ENCODE assay signal across 8 cellular contexts in the genomic region with DNA sequence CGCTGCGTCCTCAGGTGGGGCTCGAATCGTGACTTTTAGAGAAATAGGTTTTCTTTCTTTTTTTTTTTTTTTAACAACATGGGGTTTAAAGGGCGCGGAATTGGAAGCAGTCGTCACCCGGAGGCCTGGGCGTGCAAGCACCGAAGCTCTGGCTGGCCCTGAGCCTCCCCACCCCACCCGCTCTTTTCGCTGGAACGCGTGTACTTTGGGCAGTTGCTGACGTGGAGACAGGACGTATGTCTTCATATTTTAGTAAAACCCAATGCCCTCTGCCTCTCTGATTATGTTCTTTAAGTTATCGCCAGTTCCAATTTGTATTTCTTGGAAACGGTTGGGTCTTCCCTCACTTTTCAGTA. TPM values are rescaled to one million over a fixed set of nuclear protein-coding genes. Genes with fewer than 3 reads are reported as not detected.
DNase-seq lines count a peak whose midpoint lies in the region; ATAC-seq and TF ChIP-seq lines count a peak whose summit lies in the region.

No MANE protein-coding gene starts in this region.

- peaks cover 12% of the 10 kb centered on the region for H3K4me1 Mint-ChIP-seq in stimulated activated effector memory CD8-positive, alpha-beta T cell treated with anti-CD3 and anti-CD28 coated beads, Interleukin-12 subunit alpha, Interleukin-12 subunit beta, amount 100 ng/mL, for 72 hours

- H3K27ac ChIP-seq in RWPE1 (peak overlapping the region; percentile 96), cingulate gyrus (ENCODE audit: low read depth, low read length) (peak overlapping the region; percentile 65), right lobe of liver (peak overlapping the region; percentile 90 to 92 (median 91))

- no peaks in the 10 kb centered on the region for H3K9me3 ChIP-seq in right lobe of liver

- peaks cover 0 to 11% (median 0%) of the 10 kb centered on the region in 4 donors for H3K4me1 ChIP-seq in right lobe of liver

- TF ChIP-seq CTCF in RWPE1 (conservative IDR thresholded peaks at IDR 0.05; ENCODE audit: low read depth): no peak
- TF ChIP-seq CTCF in right lobe of liver (IDR thresholded peaks at IDR 0.05): no peak

- H3K27me3 ChIP-seq in right lobe of liver: no peaks in the 10 kb centered on the region

- peak; percentile 17 for ATAC-seq in HG03045 (IDR thresholded peaks at IDR 0.05; ENCODE audit: unreplicated experiment)
- peak; percentile 55 to 62 (median 58) for ATAC-seq in right lobe of liver
- ATAC-seq in stimulated activated effector memory CD8-positive, alpha-beta T cell treated with anti-CD3 and anti-CD28 coated beads, Interleukin-12 subunit alpha, Interleukin-12 subunit beta, amount 100 ng/mL, for 72 hours: peak; percentile 58

- no peak for TF ChIP-seq POLR2A in right lobe of liver (IDR thresholded peaks at IDR 0.05)

- CTCF ChIA-PET in RWPE1 (lab: Yijun Ruan, JAX): interaction anchor here (0.7 kb wide), 1 partner anchor 362 kb away, joined by 3 read pairs; no protein-coding TSS in a partner anchor

- peaks cover 21% of the 10 kb centered on the region for H3K36me3 Mint-ChIP-seq in stimulated activated effector memory CD8-positive, alpha-beta T cell treated with anti-CD3 and anti-CD28 coated beads, Interleukin-12 subunit alpha, Interleukin-12 subunit beta, amount 100 ng/mL, for 72 hours

- H3K4me3 ChIP-seq in right lobe of liver: peak overlapping the region; percentile 93 to 97 (median 96)

- intact Hi-C loops in right lobe of liver (cut with DNase I): no loop called here

- WGBS in right lobe of liver (ENCODE audit: insufficient coverage, low coverage, low lambda C conversion rate, missing lambda C conversion rate): under 1% methylated on average over 18 of the region's 18 CpGs

- H3K36me3 ChIP-seq in right lobe of liver: no peaks in the 10 kb centered on the region

- H3K4me3 Mint-ChIP-seq in stimulated activated effector memory CD8-positive, alpha-beta T cell treated with anti-CD3 and anti-CD28 coated beads, Interleukin-12 subunit alpha, Interleukin-12 subunit beta, amount 100 ng/mL, for 72 hours: peak overlapping the region; percentile 93

- H3K27ac Mint-ChIP-seq in stimulated activated effector memory CD8-positive, alpha-beta T cell treated with anti-CD3 and anti-CD28 coated beads, Interleukin-12 subunit alpha, Interleukin-12 subunit beta, amount 100 ng/mL, for 72 hours: peak overlapping the region; percentile 99

- peak; percentile 78 for DNase-seq in activated effector memory CD4-positive, alpha-beta T cell treated with anti-CD3 and anti-CD28 coated beads, Interleukin-2, amount 50 U/mL, for 16 hours
- no peak for DNase-seq in activated effector memory CD4-positive, alpha-beta T cell treated with Interleukin-2 at 50 U/mL for 16 hours
- DNase-seq in RWPE1 (ENCODE audit: low spot score) (peak; percentile 60), right lobe of liver (peak; percentile 49 to 70 (median 65)), DMS153 treated with DMSO at 0.1 percent for 48 hours (lab: John Stamatoyannopoulos, UW; ENCODE audit: unreplicated experiment) (no peak)
- DNase-seq in stimulated activated effector memory CD8-positive, alpha-beta T cell treated with anti-CD3 and anti-CD28 coated beads, Interleukin-12 subunit alpha, Interleukin-12 subunit beta, amount 100 ng/mL, for 72 hours (ENCODE audit: low spot score in 2 of 2): no peak

- no peaks in the 10 kb centered on the region for H3K9me3 Mint-ChIP-seq in stimulated activated effector memory CD8-positive, alpha-beta T cell treated with anti-CD3 and anti-CD28 coated beads, Interleukin-12 subunit alpha, Interleukin-12 subunit beta, amount 100 ng/mL, for 72 hours

- POLR2A ChIA-PET in RWPE1 (lab: Yijun Ruan, JAX; ENCODE audit: low non-redundant PET): interaction anchor here (0.6 to 1.2 kb wide), 5 partner anchors 9 to 554 kb away, joined by 3 to 9 read pairs (median 4); a partner anchor contains a TSS

RNA-seq across cellular contexts. Expression of a gene that starts 0.6 kb away (rescaled TPM):
- total RNA-seq in right lobe of liver: 1 to 10 TPM; 1.7 to 5.5 (median 3.9) TPM

Comparison
In these comparisons a context has a peak if more than half of its experiments do, and no peak if none do; other contexts are left out.
1. DNase-seq: peak in activated effector memory CD4-positive, alpha-beta T cell treated with anti-CD3 and anti-CD28 coated beads, Interleukin-2, amount 50 U/mL, for 16 hours (single experiment), RWPE1 (single experiment) and right lobe of liver (3 of 3); none in activated effector memory CD4-positive, alpha-beta T cell treated with Interleukin-2 at 50 U/mL for 16 hours (single experiment), stimulated activated effector memory CD8-positive, alpha-beta T cell treated with anti-CD3 and anti-CD28 coated beads, Interleukin-12 subunit alpha, Interleukin-12 subunit beta, amount 100 ng/mL, for 72 hours (0 of 2) and DMS153 treated with DMSO at 0.1 percent for 48 hours (single experiment).
2. Peak in every context shown above with its lines, with median percentiles within 50 percentile points of each other: ATAC-seq and H3K27ac ChIP-seq.